Comparison of ENCODE assay signal across 22 cellular contexts in the genomic region with DNA sequence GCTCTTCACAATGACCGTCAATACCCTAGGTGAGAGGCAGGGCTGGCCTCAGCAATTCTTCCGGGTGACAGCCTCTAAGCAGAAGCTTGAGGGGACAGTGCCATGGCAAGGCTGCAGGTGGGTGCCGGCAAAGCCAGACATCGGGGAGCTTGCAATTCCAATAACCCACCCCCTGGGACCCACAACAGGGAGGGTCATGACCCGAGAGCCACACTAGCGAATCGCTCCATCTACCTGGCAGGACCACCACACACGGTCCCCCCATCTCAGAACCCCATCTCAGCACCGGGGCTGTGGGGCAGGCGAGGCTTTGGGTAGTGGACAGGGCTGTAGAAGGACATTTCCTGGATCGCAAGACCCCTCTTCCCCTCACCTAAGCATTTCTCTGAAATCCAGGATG.
DNase-seq lines count a peak whose midpoint lies in the region; ATAC-seq, FAIRE-seq and TF ChIP-seq lines count a peak whose summit lies in the region.
"Had no signal": no experiment of that assay in that cellular context is flagged by ENCODE, and none has a peak within 500 bp of the region (broad histone marks: within the 10 kb centered on the region; RNA-seq: fewer than 3 reads in every experiment).

No MANE protein-coding gene starts in this region.

- H3K36me3 Mint-ChIP-seq in nephron (ENCODE audit: low read depth): no peaks in the 10 kb centered on the region
- H3K36me3 Mint-ChIP-seq in activated CD8-positive, alpha-beta T cell treated with anti-CD3 and anti-CD28 coated beads for 36 hours (ENCODE audit: low read depth): no peaks in the 10 kb centered on the region

- peaks cover 41% of the 10 kb centered on the region for H3K4me1 ChIP-seq in A549
- H3K4me1 ChIP-seq in PC-9 (replicated peaks; ENCODE audit: insufficient read depth): peaks cover 68% of the 10 kb centered on the region
- H3K4me1 ChIP-seq: BE2C had no signal

- no peaks in the 10 kb centered on the region for H3K27me3 ChIP-seq in PC-9 (ENCODE audit: insufficient read depth, low read depth)
- H3K27me3 ChIP-seq: BE2C, SJCRH30 had no signal

- no peak for TF ChIP-seq CTCF in A549 (IDR thresholded peaks at IDR 0.05)
- TF ChIP-seq CTCF in PC-9 (conservative IDR thresholded peaks at IDR 0.05): no peak
- no peak for TF ChIP-seq CTCF in nephron (IDR thresholded peaks at IDR 0.05; ENCODE audit: unreplicated experiment in 3 of 3)
- no peak for TF ChIP-seq CTCF in activated CD8-positive, alpha-beta T cell treated with anti-CD3 and anti-CD28 coated beads for 36 hours (IDR thresholded peaks at IDR 0.05)

- H3K4me1 Mint-ChIP-seq in nephron: peaks cover 78% of the 10 kb centered on the region
- H3K4me1 Mint-ChIP-seq in activated CD8-positive, alpha-beta T cell treated with anti-CD3 and anti-CD28 coated beads for 36 hours (ENCODE audit: low read depth): no peaks in the 10 kb centered on the region

- no peak for TF ChIP-seq POLR2A in A549 (IDR thresholded peaks at IDR 0.05; ENCODE audit: low read length)

- 88% methylated on average over 10 of the region's 11 CpGs for WGBS in A549 (ENCODE audit: missing lambda C conversion rate)

- DNase-seq in A549 (ENCODE audit: low read depth in 1 of 2, low spot score in 1 of 2): no peak
- no peak for DNase-seq in PC-9
- DNase-seq in epithelial cell of prostate (ENCODE audit: low read depth, low spot score): no peak
- no peak for DNase-seq in activated CD8-positive, alpha-beta T cell treated with anti-CD3 and anti-CD28 coated beads for 36 hours
- no peak for DNase-seq in cerebellar nuclear complex (lab: John Stamatoyannopoulos, UW)
- DNase-seq: CD4-positive, alpha-beta T cell; COR-L47; DMS 273 treated with DMSO at 0.1 percent for 48 hours; GOT3; KG1; NCI-H1092 treated with DMSO at 0.1 percent for 48 hours; NCI-H1436 treated with DMSO at 0.1 percent for 48 hours; NCI-H1930; SJCRH30 had no signal

- H3K4me3 ChIP-seq in A549 (no peak overlapping the region), PC-9 (no peak overlapping the region)
- H3K4me3 ChIP-seq: GM12878, SJCRH30 had no signal

- no peak for TF ChIP-seq RAD21 in A549 (conservative IDR thresholded peaks at IDR 0.05 in 1 of 2, IDR thresholded peaks at IDR 0.05 in 1 of 2)

- no peak for TF ChIP-seq EP300 in A549 (IDR thresholded peaks at IDR 0.05)

- H3K9me3 Mint-ChIP-seq in nephron: no peaks in the 10 kb centered on the region
- H3K9me3 Mint-ChIP-seq in activated CD8-positive, alpha-beta T cell treated with anti-CD3 and anti-CD28 coated beads for 36 hours: no peaks in the 10 kb centered on the region
- H3K9me3 Mint-ChIP-seq: CD4-positive, alpha-beta T cell had no signal

- no peak for FAIRE-seq in A549 (lab: Jason Lieb, UNC)
- FAIRE-seq: GM12878, HTR-8/SVneo had no signal

- H2AFZ ChIP-seq in PC-9: no peak overlapping the region

- no peaks in the 10 kb centered on the region for H3K9me2 ChIP-seq in PC-9 (ENCODE audit: insufficient read depth)

- ATAC-seq in A549 (no peak), GM19397 (IDR thresholded peaks at IDR 0.05; ENCODE audit: unreplicated experiment) (no peak), GM18502 (IDR thresholded peaks at IDR 0.05; ENCODE audit: poor library complexity, unreplicated experiment) (no peak)
- ATAC-seq in activated CD8-positive, alpha-beta T cell treated with anti-CD3 and anti-CD28 coated beads for 36 hours: no peak
- ATAC-seq: GM12878, HCT116, Panc1 had no signal

- POLR2A ChIA-PET in A549 (lab: Yijun Ruan, JAX) (interaction anchor here (1.8 to 2.4 kb wide), 4 partner anchors 23 to 125 kb away, joined by 6 to 17 read pairs (median 8); no protein-coding TSS in a partner anchor), PC-9 (lab: Charles Lee; ENCODE audit: unreplicated experiment) (interaction anchor here (0.6 kb wide), 1 partner anchor 251 kb away, joined by 3 read pairs; no protein-coding TSS in a partner anchor)
- POLR2A ChIA-PET in activated CD8-positive, alpha-beta T cell treated with anti-CD3 and anti-CD28 coated beads for 36 hours (lab: Charles Lee): interaction anchor here (0.8 kb wide), 1 partner anchor 9 kb away, joined by 4 read pairs; no protein-coding TSS in a partner anchor

- peaks cover 27% of the 10 kb centered on the region for H3K27me3 Mint-ChIP-seq in nephron (ENCODE audit: low read depth)
- H3K27me3 Mint-ChIP-seq in activated CD8-positive, alpha-beta T cell treated with anti-CD3 and anti-CD28 coated beads for 36 hours: peaks cover 4% of the 10 kb centered on the region

- peak overlapping the region; percentile 29 to 95 (median 62) for H3K27ac Mint-ChIP-seq in nephron
- H3K27ac Mint-ChIP-seq in activated CD8-positive, alpha-beta T cell treated with anti-CD3 and anti-CD28 coated beads for 36 hours: no peak overlapping the region
- H3K27ac Mint-ChIP-seq: CD4-positive, alpha-beta T cell had no signal

- intact Hi-C loops in PC-9 (cut with micrococcal nuclease; ENCODE audit: unreplicated experiment): loop anchor here (5.0 kb wide), 1 partner anchor 140 kb away; no protein-coding TSS in a partner anchor
- intact Hi-C loops in activated CD8-positive, alpha-beta T cell treated with anti-CD3 and anti-CD28 coated beads for 36 hours (cut with micrococcal nuclease): no loop called here

- no peak overlapping the region for H3K4me3 Mint-ChIP-seq in nephron
- H3K4me3 Mint-ChIP-seq in activated CD8-positive, alpha-beta T cell treated with anti-CD3 and anti-CD28 coated beads for 36 hours: no peak overlapping the region
- H3K4me3 Mint-ChIP-seq: CD4-positive, alpha-beta T cell had no signal

- no peaks in the 10 kb centered on the region for H3K36me3 ChIP-seq in PC-9 (ENCODE audit: low read depth)
- H3K36me3 ChIP-seq: BE2C, SJCRH30 had no signal

- CTCF ChIA-PET in A549 (lab: Yijun Ruan, JAX): interaction anchor here (1.2 to 1.6 kb wide), 2 partner anchors 18 to 30 kb away, joined by 3 to 5 read pairs; no protein-coding TSS in a partner anchor
- CTCF ChIA-PET in PC-9 (lab: Charles Lee): no interaction called here
- CTCF ChIA-PET in activated CD8-positive, alpha-beta T cell treated with anti-CD3 and anti-CD28 coated beads for 36 hours (lab: Charles Lee): no interaction called here

- peak overlapping the region; percentile 63; the same call in 2 of the 3 replicates for H3K4me2 ChIP-seq in A549
- peak overlapping the region; percentile 45; the same call in 1 of the 2 replicates for H3K4me2 ChIP-seq in PC-9

- BruUV-seq in PC-9 (replicated peaks; lab: Mats Ljungman, UMichigan): no TSS peak

- H3K79me2 ChIP-seq in PC-9 (ENCODE audit: low read depth): no peaks in the 10 kb centered on the region

- H4K20me1 ChIP-seq in PC-9 (ENCODE audit: insufficient read depth): no peaks in the 10 kb centered on the region

- peaks cover 26% of the 10 kb centered on the region for H3F3A ChIP-seq in PC-9 (ENCODE audit: insufficient read depth, low read depth)

- H3K9me3 ChIP-seq in A549 (no peaks in the 10 kb centered on the region), PC-9 (ENCODE audit: insufficient read depth, low read depth) (no peaks in the 10 kb centered on the region)
- H3K9me3 ChIP-seq: BE2C, SJCRH30 had no signal

- H3K27ac ChIP-seq in A549 (peak overlapping the region; percentile 73 to 79), PC-9 (peak overlapping the region; percentile 99; the same call in 1 of the 2 replicates), epithelial cell of prostate (peak overlapping the region; percentile 92)

TF ChIP-seq in A549, 52 proteins besides CTCF, POLR2A, EP300 and RAD21:
- TF ChIP-seq, protein P1, sequence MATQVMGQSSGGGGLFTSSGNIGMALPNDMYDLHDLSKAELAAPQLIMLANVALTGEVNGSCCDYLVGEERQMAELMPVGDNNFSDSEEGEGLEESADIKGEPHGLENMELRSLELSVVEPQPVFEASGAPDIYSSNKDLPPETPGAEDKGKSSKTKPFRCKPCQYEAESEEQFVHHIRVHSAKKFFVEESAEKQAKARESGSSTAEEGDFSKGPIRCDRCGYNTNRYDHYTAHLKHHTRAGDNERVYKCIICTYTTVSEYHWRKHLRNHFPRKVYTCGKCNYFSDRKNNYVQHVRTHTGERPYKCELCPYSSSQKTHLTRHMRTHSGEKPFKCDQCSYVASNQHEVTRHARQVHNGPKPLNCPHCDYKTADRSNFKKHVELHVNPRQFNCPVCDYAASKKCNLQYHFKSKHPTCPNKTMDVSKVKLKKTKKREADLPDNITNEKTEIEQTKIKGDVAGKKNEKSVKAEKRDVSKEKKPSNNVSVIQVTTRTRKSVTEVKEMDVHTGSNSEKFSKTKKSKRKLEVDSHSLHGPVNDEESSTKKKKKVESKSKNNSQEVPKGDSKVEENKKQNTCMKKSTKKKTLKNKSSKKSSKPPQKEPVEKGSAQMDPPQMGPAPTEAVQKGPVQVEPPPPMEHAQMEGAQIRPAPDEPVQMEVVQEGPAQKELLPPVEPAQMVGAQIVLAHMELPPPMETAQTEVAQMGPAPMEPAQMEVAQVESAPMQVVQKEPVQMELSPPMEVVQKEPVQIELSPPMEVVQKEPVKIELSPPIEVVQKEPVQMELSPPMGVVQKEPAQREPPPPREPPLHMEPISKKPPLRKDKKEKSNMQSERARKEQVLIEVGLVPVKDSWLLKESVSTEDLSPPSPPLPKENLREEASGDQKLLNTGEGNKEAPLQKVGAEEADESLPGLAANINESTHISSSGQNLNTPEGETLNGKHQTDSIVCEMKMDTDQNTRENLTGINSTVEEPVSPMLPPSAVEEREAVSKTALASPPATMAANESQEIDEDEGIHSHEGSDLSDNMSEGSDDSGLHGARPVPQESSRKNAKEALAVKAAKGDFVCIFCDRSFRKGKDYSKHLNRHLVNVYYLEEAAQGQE (IDR thresholded peaks at IDR 0.05): no peak
- TF ChIP-seq FOSB (CRISPR knock-in tag; IDR thresholded peaks at IDR 0.05) (no peak), PHF8 (IDR thresholded peaks at IDR 0.05; ENCODE audit: borderline replicate concordance, low read depth) (no peak), GATA3 (IDR thresholded peaks at IDR 0.05; ENCODE audit: borderline replicate concordance) (no peak), TP53 (CRISPR knock-in tag; IDR thresholded peaks at IDR 0.05) (no peak)
- TF ChIP-seq, protein P2, sequence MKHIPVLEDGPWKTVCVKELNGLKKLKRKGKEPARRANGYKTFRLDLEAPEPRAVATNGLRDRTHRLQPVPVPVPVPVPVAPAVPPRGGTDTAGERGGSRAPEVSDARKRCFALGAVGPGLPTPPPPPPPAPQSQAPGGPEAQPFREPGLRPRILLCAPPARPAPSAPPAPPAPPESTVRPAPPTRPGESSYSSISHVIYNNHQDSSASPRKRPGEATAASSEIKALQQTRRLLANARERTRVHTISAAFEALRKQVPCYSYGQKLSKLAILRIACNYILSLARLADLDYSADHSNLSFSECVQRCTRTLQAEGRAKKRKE (CRISPR knock-in tag; IDR thresholded peaks at IDR 0.05; ENCODE audit: low read depth): no peak
TF ChIP-seq in A549: peak in this region for 0.
